In the genomic region with DNA sequence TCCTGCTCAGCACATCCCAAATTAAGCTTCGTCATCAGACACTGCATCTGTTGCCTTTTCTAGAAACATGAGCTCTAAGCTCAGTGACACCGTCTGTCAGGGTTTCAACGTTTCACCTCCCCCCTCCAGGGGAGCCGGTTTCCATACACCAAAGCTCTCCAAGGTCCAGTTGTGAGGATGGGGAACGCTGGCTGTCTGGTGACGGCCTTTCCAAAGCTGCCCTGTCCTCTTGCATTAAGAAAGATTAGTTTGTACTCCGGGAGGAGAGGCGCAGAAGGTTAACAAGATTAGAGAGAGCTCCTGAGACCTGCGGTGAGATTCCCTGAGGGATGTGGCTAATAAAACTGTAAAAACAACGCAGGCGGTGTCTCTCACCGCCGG, we compare ENCODE assay signal across 9 cellular contexts. TPM values are rescaled to one million over a fixed set of nuclear protein-coding genes. Genes with fewer than 3 reads are reported as not detected.
DNase-seq lines count a peak whose midpoint lies in the region; ATAC-seq, FAIRE-seq and TF ChIP-seq lines count a peak whose summit lies in the region.
"Had no signal": no experiment of that assay in that cellular context is flagged by ENCODE, and none has a peak within 500 bp of the region (broad histone marks: within the 10 kb centered on the region; RNA-seq: fewer than 3 reads in every experiment).

No MANE protein-coding gene starts in this region.

- WGBS in SK-N-SH (ENCODE audit: low lambda C conversion rate), result 22% methylated on average over 13 of the region's 13 CpGs

- no peaks in the 10 kb centered on the region for H3K9me3 ChIP-seq in SK-N-SH

- H3K79me2 ChIP-seq in SK-N-SH (ENCODE audit: insufficient read depth), result no peaks in the 10 kb centered on the region

- peak overlapping the region in 1 of 2 experiments; percentile 8; a peak in 1 of 4 replicates for H3K27ac ChIP-seq in SK-N-SH (ENCODE audit: low read depth in 2 of 2, low read length in 1 of 2)

- DNase-seq in D721Med (ENCODE audit: insufficient read length, low spot score), result no peak
- no peak for DNase-seq in SK-N-SH
- peak; percentile 86 for DNase-seq in left kidney (ENCODE audit: low read depth, low spot score)
- DNase-seq in hippocampal formation (lab: John Stamatoyannopoulos, UW), result no peak
- DNase-seq in GM10266 (ENCODE audit: extremely low spot score), result no peak
- DNase-seq in cerebellum (ENCODE audit: low spot score), result no peak

- POLR2A ChIA-PET in SK-N-SH (lab: Yijun Ruan, JAX), result no interaction called here

- H3K9ac ChIP-seq in SK-N-SH, result no peak overlapping the region

- peak overlapping the region; percentile 61 for H3K4me2 ChIP-seq in SK-N-SH

- TF ChIP-seq RAD21 in SK-N-SH (IDR thresholded peaks at IDR 0.05; ENCODE audit: low read length), result no peak

- H3K4me3 ChIP-seq in SK-N-SH (ENCODE audit: low read depth in 2 of 2, low read length in 1 of 2), result no peak overlapping the region

- H4K20me1 ChIP-seq in SK-N-SH (ENCODE audit: insufficient read depth), result no peaks in the 10 kb centered on the region

- ATAC-seq in GM21717 (IDR thresholded peaks at IDR 0.05; ENCODE audit: unreplicated experiment) (peak; percentile 4), HG03108 (IDR thresholded peaks at IDR 0.05; ENCODE audit: unreplicated experiment) (no peak)

- H3K36me3 ChIP-seq in SK-N-SH (replicated peaks in 1 of 2; ENCODE audit: control insufficient read depth in 1 of 2, insufficient read depth in 2 of 2, low read length in 1 of 2), result no peaks in the 10 kb centered on the region

- H3K4me1 ChIP-seq in SK-N-SH (ENCODE audit: control insufficient read depth in 1 of 2, insufficient read depth in 2 of 2, low read depth in 1 of 2, low read length in 1 of 2), result no peaks in the 10 kb centered on the region

- no peaks in the 10 kb centered on the region; the same call in 1 of the 2 replicates for H3K27me3 ChIP-seq in SK-N-SH (ENCODE audit: insufficient read depth)

- no peak for TF ChIP-seq CTCF in D721Med (IDR thresholded peaks at IDR 0.05; ENCODE audit: insufficient read depth, missing control alignments)
- TF ChIP-seq CTCF in SK-N-SH (IDR thresholded peaks at IDR 0.05), result no peak
- no peak for TF ChIP-seq CTCF in GM10266 (IDR thresholded peaks at IDR 0.05; ENCODE audit: control insufficient read depth, insufficient read depth, low read depth, missing control alignments)

- H3K9me2 ChIP-seq in SK-N-SH, result no peaks in the 10 kb centered on the region

- no peak overlapping the region for H2AFZ ChIP-seq in SK-N-SH (ENCODE audit: low read depth)

- FAIRE-seq in D721Med (lab: Jason Lieb, UNC), result peak; percentile 72

- CTCF ChIA-PET in SK-N-SH (lab: Yijun Ruan, JAX), result no interaction called here

- no peak for TF ChIP-seq EP300 in SK-N-SH (IDR thresholded peaks at IDR 0.05; ENCODE audit: borderline replicate concordance in 1 of 2, low read depth in 1 of 2, low read length in 1 of 2)

- no peaks in the 10 kb centered on the region for H3F3A ChIP-seq in SK-N-SH (replicated peaks; ENCODE audit: insufficient read depth)

TF ChIP-seq in SK-N-SH, 30 proteins besides CTCF, POLR2A, EP300 and RAD21:
- TF ChIP-seq SIN3A (IDR thresholded peaks at IDR 0.05; ENCODE audit: borderline replicate concordance, low read depth, low read length), result no peak
- no peak for TF ChIP-seq GATA2 (CRISPR knock-in tag; IDR thresholded peaks at IDR 0.05)
- no peak for TF ChIP-seq MEF2A (IDR thresholded peaks at IDR 0.05; ENCODE audit: borderline replicate concordance, low read depth)
- TF ChIP-seq SMC3 (IDR thresholded peaks at IDR 0.05; ENCODE audit: low read depth, low read length), result no peak
- TF ChIP-seq FOXJ3 (CRISPR knock-in tag; IDR thresholded peaks at IDR 0.05), result no peak
- TF ChIP-seq FOXM1 (IDR thresholded peaks at IDR 0.05; ENCODE audit: low read depth), result no peak
- TF ChIP-seq, protein P1, sequence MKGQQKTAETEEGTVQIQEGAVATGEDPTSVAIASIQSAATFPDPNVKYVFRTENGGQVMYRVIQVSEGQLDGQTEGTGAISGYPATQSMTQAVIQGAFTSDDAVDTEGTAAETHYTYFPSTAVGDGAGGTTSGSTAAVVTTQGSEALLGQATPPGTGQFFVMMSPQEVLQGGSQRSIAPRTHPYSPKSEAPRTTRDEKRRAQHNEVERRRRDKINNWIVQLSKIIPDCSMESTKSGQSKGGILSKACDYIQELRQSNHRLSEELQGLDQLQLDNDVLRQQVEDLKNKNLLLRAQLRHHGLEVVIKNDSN (IDR thresholded peaks at IDR 0.05; ENCODE audit: borderline replicate concordance, low read depth), result no peak
- TF ChIP-seq NRF1 (IDR thresholded peaks at IDR 0.05; ENCODE audit: low read depth, low read length), result no peak
- no peak for TF ChIP-seq RXRA (IDR thresholded peaks at IDR 0.05; ENCODE audit: borderline replicate concordance, low read depth)
- TF ChIP-seq, protein P2, sequence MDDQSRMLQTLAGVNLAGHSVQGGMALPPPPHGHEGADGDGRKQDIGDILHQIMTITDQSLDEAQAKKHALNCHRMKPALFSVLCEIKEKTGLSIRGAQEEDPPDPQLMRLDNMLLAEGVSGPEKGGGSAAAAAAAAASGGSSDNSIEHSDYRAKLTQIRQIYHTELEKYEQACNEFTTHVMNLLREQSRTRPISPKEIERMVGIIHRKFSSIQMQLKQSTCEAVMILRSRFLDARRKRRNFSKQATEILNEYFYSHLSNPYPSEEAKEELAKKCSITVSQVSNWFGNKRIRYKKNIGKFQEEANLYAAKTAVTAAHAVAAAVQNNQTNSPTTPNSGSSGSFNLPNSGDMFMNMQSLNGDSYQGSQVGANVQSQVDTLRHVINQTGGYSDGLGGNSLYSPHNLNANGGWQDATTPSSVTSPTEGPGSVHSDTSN (IDR thresholded peaks at IDR 0.05), result no peak
- TF ChIP-seq, protein P3, sequence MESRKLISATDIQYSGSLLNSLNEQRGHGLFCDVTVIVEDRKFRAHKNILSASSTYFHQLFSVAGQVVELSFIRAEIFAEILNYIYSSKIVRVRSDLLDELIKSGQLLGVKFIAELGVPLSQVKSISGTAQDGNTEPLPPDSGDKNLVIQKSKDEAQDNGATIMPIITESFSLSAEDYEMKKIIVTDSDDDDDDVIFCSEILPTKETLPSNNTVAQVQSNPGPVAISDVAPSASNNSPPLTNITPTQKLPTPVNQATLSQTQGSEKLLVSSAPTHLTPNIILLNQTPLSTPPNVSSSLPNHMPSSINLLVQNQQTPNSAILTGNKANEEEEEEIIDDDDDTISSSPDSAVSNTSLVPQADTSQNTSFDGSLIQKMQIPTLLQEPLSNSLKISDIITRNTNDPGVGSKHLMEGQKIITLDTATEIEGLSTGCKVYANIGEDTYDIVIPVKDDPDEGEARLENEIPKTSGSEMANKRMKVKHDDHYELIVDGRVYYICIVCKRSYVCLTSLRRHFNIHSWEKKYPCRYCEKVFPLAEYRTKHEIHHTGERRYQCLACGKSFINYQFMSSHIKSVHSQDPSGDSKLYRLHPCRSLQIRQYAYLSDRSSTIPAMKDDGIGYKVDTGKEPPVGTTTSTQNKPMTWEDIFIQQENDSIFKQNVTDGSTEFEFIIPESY (IDR thresholded peaks at IDR 0.05; ENCODE audit: borderline replicate concordance, low read depth), result no peak
- no peak for TF ChIP-seq CHD2 (IDR thresholded peaks at IDR 0.05; ENCODE audit: low read length, partially characterized antibody)

RNA-seq across cellular contexts. Expression of a gene that starts 43.2 kb away (rescaled TPM):
- polyA plus RNA-seq in SK-N-SH (2012; rRNA removed), result 0.26 TPM in 1 of 2 replicates, not detected in the other
- 0.08 TPM in 2 replicates for polyA plus RNA-seq in SK-N-SH (2012; cell fraction: cytosol; rRNA removed)
- 0.20 and 0.54 TPM in 2 replicates for polyA plus RNA-seq in SK-N-SH (2012; cell fraction: nucleus; rRNA removed)
- total RNA-seq in cerebellum, result 0.45 TPM
- total RNA-seq: RPMI7951 had no signal
